17 cellular contexts compared by ENCODE assay signal in genomic region chr3:171225101-171225674, GRCh38.
DNase-seq lines count a peak whose midpoint lies in the region; ATAC-seq and TF ChIP-seq lines count a peak whose summit lies in the region.
"Had no signal": no experiment of that assay in that cellular context is flagged by ENCODE, and none has a peak within 500 bp of the region (broad histone marks: within the 10 kb centered on the region; RNA-seq: fewer than 3 reads in every experiment).

No MANE protein-coding gene starts in this region.

- peak overlapping the region; percentile 50 to 65 for H3K27ac Mint-ChIP-seq in T-cell

- H3K4me1 Mint-ChIP-seq in T-cell = peaks cover 40 to 46% (median 41%) of the 10 kb centered on the region in 3 donors

- no peaks in the 10 kb centered on the region for H3K27me3 Mint-ChIP-seq in T-cell

- H3K27ac ChIP-seq in BLaER1 treated with 17β-estradiol and CSF1 and Interleukin-3, amounts not matched to agents 10 nM and 100 nM = no peak overlapping the region
- H3K27ac ChIP-seq in ovary = no peak overlapping the region
- no peak overlapping the region for H3K27ac ChIP-seq in psoas muscle
- H3K27ac ChIP-seq: adrenal gland, SJCRH30 had no signal

- peak; percentile 45 for ATAC-seq in GM18502 (IDR thresholded peaks at IDR 0.05; ENCODE audit: poor library complexity, unreplicated experiment)
- ATAC-seq in T-cell (replicated peaks in 1 of 4) = peak; percentile 77 to 92 (median 86)
- no peak for ATAC-seq in psoas muscle
- ATAC-seq: left colon, mucosa of descending colon had no signal

- H3K9me3 ChIP-seq in BLaER1 treated with 17β-estradiol and CSF1 and Interleukin-3, amounts not matched to agents 10 nM and 100 nM (replicated peaks in 1 of 11) = peaks cover 8 to 20% (median 11%) of the 10 kb centered on the region in 11 experiments
- H3K9me3 ChIP-seq in BE2C = no peaks in the 10 kb centered on the region
- no peaks in the 10 kb centered on the region for H3K9me3 ChIP-seq in ovary
- H3K9me3 ChIP-seq in psoas muscle = no peaks in the 10 kb centered on the region
- H3K9me3 ChIP-seq: adrenal gland, mucosa of descending colon, SJCRH30 had no signal

- no peak for TF ChIP-seq POLR2A in ovary (IDR thresholded peaks at IDR 0.05)

- CTCF ChIA-PET in T-cell (lab: Charles Lee) = interaction anchor here in 1 of 2 donors (1.1 kb wide), 1 partner anchor 26 kb away, joined by 4 read pairs; no protein-coding TSS in a partner anchor

- H3K36me3 Mint-ChIP-seq in T-cell = peaks cover 47% of the 10 kb centered on the region

- DNase-seq in T-cell (peak in 1 of 34 experiments; percentile 15), BE2C (no peak), ovary (no peak), psoas muscle (no peak)
- peak; percentile 43 for DNase-seq in central memory CD4-positive, alpha-beta T cell
- DNase-seq: adrenal gland; left colon; mucosa of descending colon; MV-4-11; NCI-H2029 treated with DMSO at 0.1 percent for 48 hours; NCI-H524; occipital lobe; OCI-M1; SJCRH30; stimulated activated CD4-positive, alpha-beta T cell treated with anti-CD3 and anti-CD28 coated beads, Interleukin-4, amount 100 ng/mL, for 1 hour had no signal

- H3K4me2 ChIP-seq in BLaER1 treated with 17β-estradiol and CSF1 and Interleukin-3, amounts not matched to agents 10 nM and 100 nM = peak overlapping the region in 7 of 11 experiments; percentile 29 to 68 (median 46); a peak in 13 of 22 replicates

- POLR2A ChIA-PET in T-cell (lab: Charles Lee) = no interaction called here

- H3K36me3 ChIP-seq in BLaER1 treated with 17β-estradiol and CSF1 and Interleukin-3, amounts not matched to agents 10 nM and 100 nM = peaks cover 0 to 6% (median 0%) of the 10 kb centered on the region in 11 experiments; a peak in 3 of 22 replicates
- H3K36me3 ChIP-seq in BE2C (no peaks in the 10 kb centered on the region), ovary (no peaks in the 10 kb centered on the region), psoas muscle (ENCODE audit: insufficient read depth in 1 of 2, low read depth in 1 of 2) (peaks cover 0 to 12% of the 10 kb centered on the region in 2 donors)
- H3K36me3 ChIP-seq: adrenal gland, SJCRH30 had no signal

- TF ChIP-seq EP300 in ovary (IDR thresholded peaks at IDR 0.05) = no peak

- no peak overlapping the region for H3K4me3 ChIP-seq in BLaER1 treated with 17β-estradiol and CSF1 and Interleukin-3, amounts not matched to agents 10 nM and 100 nM
- no peak overlapping the region for H3K4me3 ChIP-seq in BE2C (ENCODE audit: low read depth, low read length)
- H3K4me3 ChIP-seq in ovary = no peak overlapping the region
- H3K4me3 ChIP-seq in psoas muscle = no peak overlapping the region
- H3K4me3 ChIP-seq: adrenal gland, mucosa of descending colon, SJCRH30 had no signal

- TF ChIP-seq CTCF in BE2C (IDR thresholded peaks at IDR 0.05; ENCODE audit: low read depth, low read length) (no peak), ovary (IDR thresholded peaks at IDR 0.05) (no peak), psoas muscle (IDR thresholded peaks at IDR 0.05) (no peak)

- WGBS in ovary, 3 donors = 85 to 92% (median 91%) methylated on average over 2 of the region's 2 CpGs
- WGBS in psoas muscle, 3 donors = 87 to 95% (median 92%) methylated on average over 2 of the region's 2 CpGs

- peaks cover 0 to 10% (median 3%) of the 10 kb centered on the region in 3 donors for H3K9me3 Mint-ChIP-seq in T-cell

- H3K9ac ChIP-seq in BLaER1 treated with 17β-estradiol and CSF1 and Interleukin-3, amounts not matched to agents 10 nM and 100 nM = no peak overlapping the region

- peak overlapping the region in 1 of 3 donors; percentile 19 for H3K4me3 Mint-ChIP-seq in T-cell

- peaks cover 0 to 16% (median 3%) of the 10 kb centered on the region in 11 experiments; a peak in 8 of 22 replicates for H3K27me3 ChIP-seq in BLaER1 treated with 17β-estradiol and CSF1 and Interleukin-3, amounts not matched to agents 10 nM and 100 nM
- H3K27me3 ChIP-seq in BE2C (no peaks in the 10 kb centered on the region), ovary (no peaks in the 10 kb centered on the region), psoas muscle (ENCODE audit: insufficient read depth in 3 of 3, low read length in 2 of 3) (no peaks in the 10 kb centered on the region)
- H3K27me3 ChIP-seq: adrenal gland, SJCRH30 had no signal

- intact Hi-C loops in ovary (cut with DNase I) = no loop called here
- intact Hi-C loops in psoas muscle (cut with DNase I) = no loop called here

- H3K4me1 ChIP-seq in BLaER1 treated with 17β-estradiol and CSF1 and Interleukin-3, amounts not matched to agents 10 nM and 100 nM = peaks cover 0 to 23% (median 10%) of the 10 kb centered on the region in 10 experiments; a peak in 11 of 20 replicates
- H3K4me1 ChIP-seq in BE2C = no peaks in the 10 kb centered on the region
- H3K4me1 ChIP-seq in ovary (ENCODE audit: insufficient read depth) = no peaks in the 10 kb centered on the region
- peaks cover 14% of the 10 kb centered on the region for H3K4me1 ChIP-seq in psoas muscle
- H3K4me1 ChIP-seq: adrenal gland, SJCRH30 had no signal

- H4K20me1 ChIP-seq in BLaER1 treated with 17β-estradiol and CSF1 and Interleukin-3, amounts not matched to agents 10 nM and 100 nM = no peaks in the 10 kb centered on the region

Comparison
In these comparisons a context has a peak if more than half of its experiments do, and no peak if none do; other contexts are left out.
1. ATAC-seq: peak in GM18502 (single experiment) and T-cell (4 of 4); none in psoas muscle (0 of 4).